Comparison of ENCODE assay signal across 17 cellular contexts in the genomic region with DNA sequence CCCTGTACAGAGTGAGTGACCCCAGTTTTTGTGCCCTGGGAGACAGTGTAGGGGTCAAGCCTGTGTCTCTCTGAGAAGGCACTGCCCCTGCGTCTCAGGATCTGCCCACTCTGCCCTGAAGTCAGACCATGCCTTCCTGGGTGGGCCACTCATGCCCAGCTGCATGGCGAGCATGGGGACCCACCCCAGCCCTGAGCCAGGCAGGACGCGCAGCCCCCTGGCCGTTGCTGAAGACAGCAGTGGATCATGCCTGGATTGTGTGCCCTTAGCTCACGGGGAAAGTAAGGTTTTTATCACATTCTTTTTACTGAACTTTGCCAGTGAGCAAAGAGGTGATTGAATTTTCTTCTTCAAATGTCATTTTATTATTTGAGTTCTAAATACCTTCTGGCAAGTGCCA.
A peak's percentile ranks its signal among the peaks of the same experiment; 100 is the strongest.
DNase-seq lines count a peak whose midpoint lies in the region; ATAC-seq and TF ChIP-seq lines count a peak whose summit lies in the region.
"Had no signal": no experiment of that assay in that cellular context is flagged by ENCODE, and none has a peak within 500 bp of the region (broad histone marks: within the 10 kb centered on the region; RNA-seq: fewer than 3 reads in every experiment).

No MANE protein-coding gene starts in this region.

- H3K27me3 ChIP-seq in BLaER1 treated with 17β-estradiol and CSF1 and Interleukin-3, amounts not matched to agents 10 nM and 100 nM, result no peaks in the 10 kb centered on the region
- H3K27me3 ChIP-seq in GM23338 (ENCODE audit: insufficient read depth) (no peaks in the 10 kb centered on the region), foreskin keratinocyte (no peaks in the 10 kb centered on the region)
- H3K27me3 ChIP-seq: Peyer's patch had no signal

- no peaks in the 10 kb centered on the region for H3K9me3 Mint-ChIP-seq in GM23338
- no peaks in the 10 kb centered on the region for H3K9me3 Mint-ChIP-seq in activated naive CD8-positive, alpha-beta T cell treated with anti-CD3 and anti-CD28 coated beads, Interleukin-2, amount 50 U/mL, for 24 hours
- no peaks in the 10 kb centered on the region for H3K9me3 Mint-ChIP-seq in natural killer cell treated with Interleukin-12 subunit alpha and Interleukin-12 subunit beta and Interleukin-15 and Interleukin-18, amount 100 ng/mL, for 72 hours

- ATAC-seq in GM23338, result no peak
- ATAC-seq in activated naive CD8-positive, alpha-beta T cell treated with anti-CD3 and anti-CD28 coated beads, Interleukin-2, amount 50 U/mL, for 24 hours, result no peak
- ATAC-seq in natural killer cell treated with Interleukin-12 subunit alpha and Interleukin-12 subunit beta and Interleukin-15 and Interleukin-18, amount 100 ng/mL, for 72 hours, result no peak
- no peak for ATAC-seq in foreskin keratinocyte
- ATAC-seq: HCT116 had no signal

- H3K27ac ChIP-seq in BLaER1 treated with 17β-estradiol and CSF1 and Interleukin-3, amounts not matched to agents 10 nM and 100 nM, result peak overlapping the region in 2 of 11 experiments; percentile 34 to 41; a peak in 5 of 22 replicates
- H3K27ac ChIP-seq in GM23338 (ENCODE audit: low read depth), result peak overlapping the region; percentile 39; the same call in 1 of the 2 replicates
- no peak overlapping the region for H3K27ac ChIP-seq in foreskin keratinocyte
- H3K27ac ChIP-seq: Peyer's patch had no signal

- H4K20me1 ChIP-seq in BLaER1 treated with 17β-estradiol and CSF1 and Interleukin-3, amounts not matched to agents 10 nM and 100 nM, result peaks cover 85 to 99% (median 94%) of the 10 kb centered on the region in 11 experiments
- H4K20me1 ChIP-seq in GM23338 (replicated peaks; ENCODE audit: insufficient read depth), result no peaks in the 10 kb centered on the region; the same call in none of the 2 replicates

- peak overlapping the region; percentile 61 to 90 (median 84) for H3K4me2 ChIP-seq in BLaER1 treated with 17β-estradiol and CSF1 and Interleukin-3, amounts not matched to agents 10 nM and 100 nM
- H3K4me2 ChIP-seq in GM23338, result no peak overlapping the region

- no peaks in the 10 kb centered on the region for H3K9me2 ChIP-seq in GM23338 (ENCODE audit: insufficient read depth)

- no peak overlapping the region for H2AFZ ChIP-seq in GM23338

- no peaks in the 10 kb centered on the region for H3K27me3 Mint-ChIP-seq in GM23338 (ENCODE audit: insufficient read depth, low read depth, poor library complexity)
- H3K27me3 Mint-ChIP-seq in activated naive CD8-positive, alpha-beta T cell treated with anti-CD3 and anti-CD28 coated beads, Interleukin-2, amount 50 U/mL, for 24 hours, result no peaks in the 10 kb centered on the region
- H3K27me3 Mint-ChIP-seq in natural killer cell treated with Interleukin-12 subunit alpha and Interleukin-12 subunit beta and Interleukin-15 and Interleukin-18, amount 100 ng/mL, for 72 hours, result no peaks in the 10 kb centered on the region

- H3K79me2 ChIP-seq in GM23338 (replicated peaks; ENCODE audit: insufficient read depth), result no peaks in the 10 kb centered on the region; the same call in 1 of the 2 replicates

- peaks cover 32% of the 10 kb centered on the region for H3K36me3 Mint-ChIP-seq in GM23338 (ENCODE audit: low read depth)
- peaks cover 61% of the 10 kb centered on the region for H3K36me3 Mint-ChIP-seq in activated naive CD8-positive, alpha-beta T cell treated with anti-CD3 and anti-CD28 coated beads, Interleukin-2, amount 50 U/mL, for 24 hours (ENCODE audit: low read depth)
- peaks cover 30% of the 10 kb centered on the region for H3K36me3 Mint-ChIP-seq in natural killer cell treated with Interleukin-12 subunit alpha and Interleukin-12 subunit beta and Interleukin-15 and Interleukin-18, amount 100 ng/mL, for 72 hours

- peaks cover 72 to 95% (median 82%) of the 10 kb centered on the region in 11 experiments for H3K36me3 ChIP-seq in BLaER1 treated with 17β-estradiol and CSF1 and Interleukin-3, amounts not matched to agents 10 nM and 100 nM
- peaks cover 3% of the 10 kb centered on the region; the same call in 1 of the 2 replicates for H3K36me3 ChIP-seq in GM23338 (ENCODE audit: insufficient read depth)

- H3K4me3 Mint-ChIP-seq in GM23338, result no peak overlapping the region
- H3K4me3 Mint-ChIP-seq in activated naive CD8-positive, alpha-beta T cell treated with anti-CD3 and anti-CD28 coated beads, Interleukin-2, amount 50 U/mL, for 24 hours, result no peak overlapping the region
- H3K4me3 Mint-ChIP-seq in natural killer cell treated with Interleukin-12 subunit alpha and Interleukin-12 subunit beta and Interleukin-15 and Interleukin-18, amount 100 ng/mL, for 72 hours, result peak overlapping the region; percentile 22

- H3K4me1 Mint-ChIP-seq in GM23338, result no peaks in the 10 kb centered on the region
- peaks cover 27% of the 10 kb centered on the region for H3K4me1 Mint-ChIP-seq in activated naive CD8-positive, alpha-beta T cell treated with anti-CD3 and anti-CD28 coated beads, Interleukin-2, amount 50 U/mL, for 24 hours
- peaks cover 29 to 31% of the 10 kb centered on the region in 2 donors for H3K4me1 Mint-ChIP-seq in natural killer cell treated with Interleukin-12 subunit alpha and Interleukin-12 subunit beta and Interleukin-15 and Interleukin-18, amount 100 ng/mL, for 72 hours (ENCODE audit: low read depth in 2 of 2)

- H3K9me3 ChIP-seq in BLaER1 treated with 17β-estradiol and CSF1 and Interleukin-3, amounts not matched to agents 10 nM and 100 nM (replicated peaks in 1 of 11), result no peaks in the 10 kb centered on the region
- H3K9me3 ChIP-seq: Peyer's patch had no signal

- no peak overlapping the region; a peak in 1 of 20 replicates for H3K4me3 ChIP-seq in BLaER1 treated with 17β-estradiol and CSF1 and Interleukin-3, amounts not matched to agents 10 nM and 100 nM
- no peak overlapping the region for H3K4me3 ChIP-seq in GM23338
- H3K4me3 ChIP-seq: lung, Peyer's patch had no signal

- no peak for DNase-seq in GM23338 (ENCODE audit: low spot score)
- no peak for DNase-seq in activated naive CD8-positive, alpha-beta T cell treated with anti-CD3 and anti-CD28 coated beads, Interleukin-2, amount 50 U/mL, for 24 hours
- no peak for DNase-seq in natural killer cell treated with Interleukin-12 subunit alpha and Interleukin-12 subunit beta and Interleukin-15 and Interleukin-18, amount 100 ng/mL, for 72 hours (ENCODE audit: low spot score)
- no peak for DNase-seq in foreskin keratinocyte
- no peak for DNase-seq in NCI-H146 treated with DMSO at 0.1 percent for 48 hours (lab: John Stamatoyannopoulos, UW; ENCODE audit: unreplicated experiment)
- no peak for DNase-seq in NCI-H1092 (lab: John Stamatoyannopoulos, UW)
- DNase-seq: activated CD4-positive, alpha-beta T cell treated with anti-CD3 and anti-CD28 coated beads for 48 hours; dermis blood vessel endothelial cell; MV-4-11; NCI-H1694; NCI-H2171 treated with DMSO at 0.1 percent for 48 hours; NCI-H524 treated with DMSO at 0.1 percent for 48 hours; Peyer's patch; stimulated activated CD4-positive, alpha-beta T cell treated with anti-CD3 and anti-CD28 coated beads, Interleukin-2, amount 100 ng/mL, for 24 hours had no signal

- no peaks in the 10 kb centered on the region for H3F3A ChIP-seq in GM23338 (replicated peaks; ENCODE audit: low read depth)

- peak overlapping the region in 1 of 11 experiments; percentile 26; a peak in 1 of 22 replicates for H3K9ac ChIP-seq in BLaER1 treated with 17β-estradiol and CSF1 and Interleukin-3, amounts not matched to agents 10 nM and 100 nM

- no peak for TF ChIP-seq CTCF in GM23338 (conservative IDR thresholded peaks at IDR 0.05; ENCODE audit: low read depth in 2 of 2)
- no peak for TF ChIP-seq CTCF in foreskin keratinocyte (conservative IDR thresholded peaks at IDR 0.05)

- peaks cover 47 to 98% (median 83%) of the 10 kb centered on the region in 10 experiments for H3K4me1 ChIP-seq in BLaER1 treated with 17β-estradiol and CSF1 and Interleukin-3, amounts not matched to agents 10 nM and 100 nM
- no peaks in the 10 kb centered on the region for H3K4me1 ChIP-seq in GM23338 (ENCODE audit: insufficient read depth)
- H3K4me1 ChIP-seq in foreskin keratinocyte, result no peaks in the 10 kb centered on the region

- peak overlapping the region; percentile 21; the same call in 1 of the 2 replicates for H3K27ac Mint-ChIP-seq in GM23338
- H3K27ac Mint-ChIP-seq in activated naive CD8-positive, alpha-beta T cell treated with anti-CD3 and anti-CD28 coated beads, Interleukin-2, amount 50 U/mL, for 24 hours, result peak overlapping the region; percentile 65
- H3K27ac Mint-ChIP-seq in natural killer cell treated with Interleukin-12 subunit alpha and Interleukin-12 subunit beta and Interleukin-15 and Interleukin-18, amount 100 ng/mL, for 72 hours, result peak overlapping the region; percentile 56 to 82

TF ChIP-seq in GM23338, 12 proteins besides CTCF, POLR2A, EP300 and RAD21:
- no peak for TF ChIP-seq JUNB (IDR thresholded peaks at IDR 0.05; ENCODE audit: unreplicated experiment)
